30 cellular contexts compared by ENCODE assay signal in the genomic region with DNA sequence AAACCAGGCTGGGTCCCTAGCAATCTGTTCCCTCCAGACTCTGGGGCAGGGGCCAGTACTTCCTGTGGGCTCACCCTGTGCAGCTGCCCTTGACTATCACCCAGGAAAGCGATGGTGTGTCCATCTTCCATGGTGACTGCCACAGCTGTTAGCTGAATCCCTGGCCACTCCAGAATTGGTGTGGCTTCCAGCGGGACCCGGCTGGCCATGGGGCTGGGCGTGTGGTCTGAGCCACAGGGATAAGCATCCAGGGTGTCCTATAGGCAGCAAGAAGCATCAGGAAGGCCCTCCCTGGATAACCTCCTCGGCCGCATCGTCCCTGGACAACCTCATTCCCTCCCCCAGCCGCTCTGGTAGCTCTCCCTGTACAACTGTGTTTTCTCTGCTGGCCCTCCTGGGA. TPM values are rescaled to one million over a fixed set of nuclear protein-coding genes. Genes with fewer than 3 reads are reported as not detected.
A peak's percentile ranks its signal among the peaks of the same experiment; 100 is the strongest.
DNase-seq lines count a peak whose midpoint lies in the region; TF ChIP-seq lines count a peak whose summit lies in the region.
"Had no signal": no experiment of that assay in that cellular context is flagged by ENCODE, and none has a peak within 500 bp of the region (broad histone marks: within the 10 kb centered on the region; RNA-seq: fewer than 3 reads in every experiment).

No MANE protein-coding gene starts in this region.

- DNase-seq in MCF 10A (ENCODE audit: unreplicated experiment) (no peak), breast epithelium (ENCODE audit: low spot score in 2 of 2) (no peak), endothelial cell (ENCODE audit: low spot score) (no peak), osteoblast (ENCODE audit: insufficient read length, low spot score, missing footprints) (peak; percentile 65), NCI-H2029 (lab: John Stamatoyannopoulos, UW) (no peak), NCI-H1092 treated with DMSO at 0.1 percent for 48 hours (lab: John Stamatoyannopoulos, UW) (no peak), ureter (ENCODE audit: low spot score) (no peak), erythroblast (lab: John Stamatoyannopoulos, UW) (no peak)
- DNase-seq: 8988T; activated CD8-positive, alpha-beta memory T cell treated with anti-CD3 and anti-CD28 coated beads, Interleukin-2, amount 10 ng/mL, durations not matched to agents 7 days and 5 days; activated naive CD4-positive, alpha-beta T cell treated with Interleukin-2 at 50 U/mL for 16 hours; adrenal gland; brain microvascular endothelial cell; effector CD8-positive, alpha-beta T cell; NCI-H1436; NCI-H2081 treated with DMSO at 0.1 percent for 48 hours; NCI-H226; PC-9; Right ventricle myocardium superior; stimulated activated CD4-positive, alpha-beta T cell treated with anti-CD3 and anti-CD28 coated beads, Interleukin-1b, Interleukin-23, amount 100 ng/mL, for 48 hours; stimulated activated naive CD8-positive, alpha-beta T cell treated with anti-CD3 and anti-CD28 coated beads, Interleukin-15, amount 100 ng/mL, for 72 hours; T-helper 17 cell had no signal

- H3K9me3 ChIP-seq in breast epithelium (no peaks in the 10 kb centered on the region), osteoblast (ENCODE audit: low read depth, low read length) (no peaks in the 10 kb centered on the region)
- H3K9me3 ChIP-seq: adrenal gland, HAP-1, pancreas, tibial nerve had no signal

- H3K4me3 ChIP-seq in breast epithelium, result no peak overlapping the region
- H3K4me3 ChIP-seq in osteoblast (ENCODE audit: insufficient read depth, low read length), result no peak overlapping the region
- H3K4me3 ChIP-seq: adrenal gland, HAP-1, pancreas, PC-9, tibial nerve had no signal

- H3K9me3 Mint-ChIP-seq in MCF 10A (ENCODE audit: unreplicated experiment) (no peaks in the 10 kb centered on the region), endothelial cell (ENCODE audit: unreplicated experiment) (no peaks in the 10 kb centered on the region)
- H3K9me3 Mint-ChIP-seq: CD14-positive monocyte; stimulated activated naive CD8-positive, alpha-beta T cell treated with anti-CD3 and anti-CD28 coated beads, Interleukin-15, amount 100 ng/mL, for 72 hours had no signal

- TF ChIP-seq CTCF in MCF 10A (IDR thresholded peaks at IDR 0.05; ENCODE audit: unreplicated experiment) (no peak), breast epithelium (IDR thresholded peaks at IDR 0.05) (no peak), endothelial cell (IDR thresholded peaks at IDR 0.05; ENCODE audit: unreplicated experiment) (no peak), osteoblast (IDR thresholded peaks at IDR 0.05; ENCODE audit: extremely low read depth, low read depth, low read length) (no peak)

- CTCF ChIA-PET in MCF 10A (lab: Yijun Ruan, JAX), result interaction anchor here (0.8 to 7.6 kb wide), 6 partner anchors 10 to 229 kb away, joined by 3 to 81 read pairs (median 3); no protein-coding TSS in a partner anchor

- H2AFZ ChIP-seq in osteoblast (ENCODE audit: low read length), result no peak overlapping the region
- H2AFZ ChIP-seq: PC-9 had no signal

- H3K79me2 ChIP-seq in osteoblast (ENCODE audit: insufficient read depth, low read length), result no peaks in the 10 kb centered on the region

- H3K4me1 ChIP-seq in breast epithelium (peaks cover 3 to 29% of the 10 kb centered on the region in 2 donors), osteoblast (ENCODE audit: insufficient read depth, low read length) (peaks cover 6% of the 10 kb centered on the region)
- H3K4me1 ChIP-seq: HAP-1 had no signal

- H3K27ac ChIP-seq in breast epithelium (peak overlapping the region in 1 of 2 donors; percentile 21), osteoblast (ENCODE audit: low read depth, low read length) (no peak overlapping the region)
- H3K27ac ChIP-seq: adrenal gland, brain microvascular endothelial cell, epithelial cell of prostate, pancreas, PC-9 had no signal

- intact Hi-C loops in MCF 10A (cut with micrococcal nuclease) (no loop called here), breast epithelium (cut with DNase I; ENCODE audit: low total_unique reads) (no loop called here)

- no peaks in the 10 kb centered on the region for H3K36me3 ChIP-seq in breast epithelium
- H3K36me3 ChIP-seq in osteoblast (ENCODE audit: insufficient read depth, low read length), result no peaks in the 10 kb centered on the region
- H3K36me3 ChIP-seq: HAP-1 had no signal

- H3K4me3 Mint-ChIP-seq in MCF 10A (ENCODE audit: unreplicated experiment) (no peak overlapping the region), endothelial cell (ENCODE audit: unreplicated experiment) (peak overlapping the region; percentile 14)
- H3K4me3 Mint-ChIP-seq: activated CD8-positive, alpha-beta memory T cell treated with anti-CD3 and anti-CD28 coated beads, Interleukin-2, amount 10 ng/mL, durations not matched to agents 7 days and 5 days; CD14-positive monocyte; stimulated activated naive CD8-positive, alpha-beta T cell treated with anti-CD3 and anti-CD28 coated beads, Interleukin-15, amount 100 ng/mL, for 72 hours; T-helper 17 cell had no signal

- H3K27me3 Mint-ChIP-seq in MCF 10A (ENCODE audit: insufficient read depth, unreplicated experiment), result no peaks in the 10 kb centered on the region
- H3K27me3 Mint-ChIP-seq in endothelial cell (ENCODE audit: unreplicated experiment), result peaks cover 19% of the 10 kb centered on the region
- H3K27me3 Mint-ChIP-seq: T-helper 17 cell had no signal

- H3K4me1 Mint-ChIP-seq in MCF 10A (ENCODE audit: insufficient read depth, unreplicated experiment) (peaks cover 35% of the 10 kb centered on the region), endothelial cell (ENCODE audit: unreplicated experiment) (peaks cover 17% of the 10 kb centered on the region)
- H3K4me1 Mint-ChIP-seq: activated CD8-positive, alpha-beta memory T cell treated with anti-CD3 and anti-CD28 coated beads, Interleukin-2, amount 10 ng/mL, durations not matched to agents 7 days and 5 days; CD14-positive monocyte; stimulated activated naive CD8-positive, alpha-beta T cell treated with anti-CD3 and anti-CD28 coated beads, Interleukin-15, amount 100 ng/mL, for 72 hours had no signal

- TF ChIP-seq POLR2A in breast epithelium (IDR thresholded peaks at IDR 0.05) (no peak), erythroblast (IDR thresholded peaks at IDR 0.05; ENCODE audit: low read length) (no peak)

- BruUV-seq in MCF 10A (replicated peaks; lab: Mats Ljungman, UMichigan), result no TSS peak

- H4K20me1 ChIP-seq in osteoblast (ENCODE audit: insufficient read depth, low read length), result peaks cover 9% of the 10 kb centered on the region

- no peak overlapping the region for H3K4me2 ChIP-seq in osteoblast (ENCODE audit: insufficient read depth, low read length)
- H3K4me2 ChIP-seq: PC-9 had no signal

- no peaks in the 10 kb centered on the region for H3K27me3 ChIP-seq in breast epithelium
- peaks cover 5% of the 10 kb centered on the region for H3K27me3 ChIP-seq in osteoblast (ENCODE audit: insufficient read depth, low read length)
- H3K27me3 ChIP-seq: adrenal gland, brain microvascular endothelial cell, pancreas, tibial nerve had no signal

- POLR2A ChIA-PET in MCF 10A (lab: Yijun Ruan, JAX), result interaction anchor here (1.1 to 20.2 kb wide), 4 partner anchors 11 to 134 kb away, joined by 6 to 749 read pairs (median 20); partner anchors contain the start of genes CCDC51, PFKFB4 and TMA7

- H3K36me3 Mint-ChIP-seq in MCF 10A (ENCODE audit: insufficient read depth, unreplicated experiment) (peaks cover 66% of the 10 kb centered on the region), endothelial cell (ENCODE audit: low read depth, unreplicated experiment) (peaks cover 18% of the 10 kb centered on the region)
- H3K36me3 Mint-ChIP-seq: activated CD8-positive, alpha-beta memory T cell treated with anti-CD3 and anti-CD28 coated beads, Interleukin-2, amount 10 ng/mL, durations not matched to agents 7 days and 5 days; CD14-positive monocyte had no signal

- peak overlapping the region; percentile 36 for H3K27ac Mint-ChIP-seq in MCF 10A (ENCODE audit: low read depth, unreplicated experiment)
- H3K27ac Mint-ChIP-seq in endothelial cell (ENCODE audit: unreplicated experiment), result no peak overlapping the region
- H3K27ac Mint-ChIP-seq: activated CD8-positive, alpha-beta memory T cell treated with anti-CD3 and anti-CD28 coated beads, Interleukin-2, amount 10 ng/mL, durations not matched to agents 7 days and 5 days; CD14-positive monocyte; T-helper 17 cell had no signal

RNA-seq across cellular contexts. Expression of gene PLXNB1, which starts 7.2 kb away (rescaled TPM):
- total RNA-seq in MCF 10A (2022) (90.0 and 101 TPM in 2 replicates), breast epithelium (100 to 1,000 TPM in 2 of 3 donors, 10 to 100 TPM in 1; 60.2 to 182 (median 148) TPM), endothelial cell (ENCODE audit: unreplicated experiment) (68.7 TPM), osteoblast (23.3 and 33.7 TPM in 2 replicates), ureter (259 TPM)

RNA-seq across cellular contexts. Expression of gene CCDC51, which starts 17.2 kb away (rescaled TPM):
- total RNA-seq in MCF 10A (2022) (31.9 and 32.5 TPM in 2 replicates), breast epithelium (10 to 100 TPM; 12.5 to 14.7 (median 13.9) TPM), endothelial cell (ENCODE audit: unreplicated experiment) (11.8 TPM), osteoblast (13.3 and 17.4 TPM in 2 replicates), ureter (10.4 TPM)

RNA-seq across cellular contexts. Expression of gene TMA7, which starts 17.4 kb away (rescaled TPM):
- total RNA-seq in MCF 10A (2022) (356 and 372 TPM in 2 replicates), breast epithelium (100 to 1,000 TPM; 270 to 343 (median 333) TPM), endothelial cell (ENCODE audit: unreplicated experiment) (326 TPM), osteoblast (128 and 135 TPM in 2 replicates), ureter (237 TPM)

RNA-seq across cellular contexts. Expression of gene ATRIP, which starts 23.8 kb away (rescaled TPM):
- total RNA-seq in MCF 10A (2022), result 8.6 and 9.1 TPM in 2 replicates
- total RNA-seq in breast epithelium, result 1 to 10 TPM; 8.2 to 8.6 (median 8.2) TPM
- 11.2 TPM for total RNA-seq in endothelial cell (ENCODE audit: unreplicated experiment)
- 5.0 and 5.1 TPM in 2 replicates for total RNA-seq in osteoblast
- 9.6 TPM for total RNA-seq in ureter

RNA-seq across cellular contexts. Expression of gene FBXW12, which starts 50.7 kb away (rescaled TPM):
- total RNA-seq in MCF 10A (2022) (not detected in 2 replicates), breast epithelium (under 1 TPM in 2 of 3 donors, not detected in 1; 0.32 to 0.66 TPM), endothelial cell (ENCODE audit: unreplicated experiment) (not detected), osteoblast (not detected in 2 replicates), ureter (0.23 TPM)
- total RNA-seq: activated CD8-positive, alpha-beta memory T cell treated with anti-CD3 and anti-CD28 coated beads, Interleukin-2, amount 10 ng/mL, durations not matched to agents 7 days and 5 days; adrenal gland; fibroblast of villous mesenchyme; lower leg skin; mononuclear cell; PC-9; Right ventricle myocardium superior; T-helper 17 cell; tibial nerve had no signal
